1 cellular context compared by ENCODE assay signal in genomic region chr17:81519284-81520020, GRCh38.
A peak's percentile ranks its signal among the peaks of the same experiment; 100 is the strongest.
TF ChIP-seq lines count a peak whose summit lies in the region.

No MANE protein-coding gene starts in this region.

TF ChIP-seq in HepG2, 621 proteins besides CTCF, POLR2A, EP300 and RAD21 (continued from another document and continues in another):
- TF ChIP-seq DZIP1 (CRISPR knock-in tag; IDR thresholded peaks at IDR 0.05) (no peak), ZNF18 (CRISPR knock-in tag; IDR thresholded peaks at IDR 0.05; ENCODE audit: insufficient replicate concordance) (no peak), ZSCAN12 (CRISPR knock-in tag; IDR thresholded peaks at IDR 0.05) (no peak), TSC22D2 (CRISPR knock-in tag; IDR thresholded peaks at IDR 0.05; ENCODE audit: borderline replicate concordance) (no peak), E2F5 (CRISPR knock-in tag; conservative IDR thresholded peaks at IDR 0.05) (no peak; the same call in 1 of the 2 replicates), ZNF546 (CRISPR knock-in tag; conservative IDR thresholded peaks at IDR 0.05) (no peak; the same call in 1 of the 2 replicates), SMARCC2 (IDR thresholded peaks at IDR 0.05) (no peak), HMG20A (CRISPR knock-in tag; IDR thresholded peaks at IDR 0.05; ENCODE audit: borderline replicate concordance) (no peak), ZNF841 (CRISPR knock-in tag; IDR thresholded peaks at IDR 0.05; ENCODE audit: borderline replicate concordance) (no peak), ZNF747 (CRISPR knock-in tag; IDR thresholded peaks at IDR 0.05; ENCODE audit: borderline replicate concordance) (0 out of 2 replicates have a peak, but pooled peaks have one; percentile 39), ZNF318 (CRISPR knock-in tag; IDR thresholded peaks at IDR 0.05) (peak; percentile 48; the same call in 1 of the 2 replicates), ZNF34 (CRISPR knock-in tag; IDR thresholded peaks at IDR 0.05; ENCODE audit: borderline replicate concordance) (peak; percentile 76), ARID2 (CRISPR knock-in tag; IDR thresholded peaks at IDR 0.05; ENCODE audit: borderline replicate concordance) (no peak), REXO4 (CRISPR knock-in tag; IDR thresholded peaks at IDR 0.05; ENCODE audit: borderline replicate concordance) (no peak), ZNF282 (IDR thresholded peaks at IDR 0.05; ENCODE audit: partially characterized antibody) (no peak), KAT7 (CRISPR knock-in tag; IDR thresholded peaks at IDR 0.05; ENCODE audit: borderline replicate concordance) (no peak), ARNTL (CRISPR knock-in tag; IDR thresholded peaks at IDR 0.05) (peak; percentile 85; the same call in 1 of the 2 replicates), CBX1 (IDR thresholded peaks at IDR 0.05; ENCODE audit: low read depth) (no peak), ZNF264 (CRISPR knock-in tag; IDR thresholded peaks at IDR 0.05) (no peak), ZNF44 (CRISPR knock-in tag; IDR thresholded peaks at IDR 0.05) (no peak), ZNF337 (CRISPR knock-in tag; IDR thresholded peaks at IDR 0.05; ENCODE audit: borderline replicate concordance, low read depth) (no peak), GPN1 (CRISPR knock-in tag; IDR thresholded peaks at IDR 0.05; ENCODE audit: borderline replicate concordance) (no peak), ZNF557 (CRISPR knock-in tag; IDR thresholded peaks at IDR 0.05) (no peak), PHF20 (CRISPR knock-in tag; IDR thresholded peaks at IDR 0.05) (no peak), CC2D1A (CRISPR knock-in tag; IDR thresholded peaks at IDR 0.05) (no peak), ZNF678 (CRISPR knock-in tag; IDR thresholded peaks at IDR 0.05) (no peak; the same call in 1 of the 2 replicates), CAMTA2 (CRISPR knock-in tag; IDR thresholded peaks at IDR 0.05; ENCODE audit: borderline replicate concordance) (no peak), BRF2 (CRISPR knock-in tag; IDR thresholded peaks at IDR 0.05) (0 out of 2 replicates have a peak, but pooled peaks have one; percentile 45), IRX3 (CRISPR knock-in tag; IDR thresholded peaks at IDR 0.05; ENCODE audit: borderline replicate concordance, low read depth) (no peak), NFE2L1 (CRISPR knock-in tag; IDR thresholded peaks at IDR 0.05; ENCODE audit: borderline replicate concordance) (no peak), TGIF2 (CRISPR knock-in tag; IDR thresholded peaks at IDR 0.05) (no peak), MXI1 (IDR thresholded peaks at IDR 0.05; ENCODE audit: borderline replicate concordance, low read depth, low read length) (no peak), MTA3 (CRISPR knock-in tag; IDR thresholded peaks at IDR 0.05) (no peak), NAIF1 (CRISPR knock-in tag; IDR thresholded peaks at IDR 0.05; ENCODE audit: borderline replicate concordance) (no peak), SP1 (IDR thresholded peaks at IDR 0.05) (no peak), SP1 (CRISPR knock-in tag; IDR thresholded peaks at IDR 0.05) (peak; percentile 39; the same call in 1 of the 2 replicates), FOXJ3 (CRISPR knock-in tag; IDR thresholded peaks at IDR 0.05; ENCODE audit: borderline replicate concordance) (no peak), ZNF292 (CRISPR knock-in tag; IDR thresholded peaks at IDR 0.05; ENCODE audit: borderline replicate concordance, low read depth) (no peak), MTA1 (CRISPR knock-in tag; IDR thresholded peaks at IDR 0.05; ENCODE audit: borderline replicate concordance) (peak; percentile 58; the same call in 1 of the 2 replicates), KDM6A (CRISPR knock-in tag; IDR thresholded peaks at IDR 0.05; ENCODE audit: low read depth) (no peak), ZNF687 (CRISPR knock-in tag; IDR thresholded peaks at IDR 0.05) (peak; percentile 82; the same call in 1 of the 2 replicates), KAT2B (IDR thresholded peaks at IDR 0.05; ENCODE audit: borderline replicate concordance, low read depth, low read length) (no peak), ELF1 (CRISPR knock-in tag; IDR thresholded peaks at IDR 0.05) (no peak; the same call in 1 of the 2 replicates), ZNF607 (CRISPR knock-in tag; IDR thresholded peaks at IDR 0.05; ENCODE audit: borderline replicate concordance) (peak; percentile 79), KLF12 (CRISPR knock-in tag; IDR thresholded peaks at IDR 0.05; ENCODE audit: borderline replicate concordance) (no peak)
